In the genomic region with DNA sequence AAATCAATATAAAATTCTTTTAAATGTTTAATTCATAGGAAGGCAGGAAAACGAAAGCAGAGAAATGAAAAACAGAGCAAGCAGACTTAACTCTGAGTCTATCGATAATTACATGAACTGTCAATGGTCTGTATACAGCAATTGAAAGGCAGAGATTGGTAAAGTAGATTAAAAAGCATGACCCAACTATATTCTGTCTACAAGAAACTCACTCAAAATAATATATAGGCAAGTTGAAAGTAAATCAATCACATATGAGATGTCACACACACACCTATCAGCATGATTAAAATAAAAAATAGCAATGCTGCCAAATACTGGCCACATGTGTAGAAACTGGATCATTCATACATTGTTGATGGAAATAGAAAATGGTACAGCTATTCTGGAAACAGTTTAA, we compare ENCODE assay signal across 3 cellular contexts.
"Had no signal": no experiment of that assay in that cellular context is flagged by ENCODE, and none has a peak within 500 bp of the region (broad histone marks: within the 10 kb centered on the region; RNA-seq: fewer than 3 reads in every experiment).

No MANE protein-coding gene starts in this region.

- H3K4me3 ChIP-seq: GM12878 had no signal

- DNase-seq: GDM1, GF-D8 had no signal
